In the genomic region with DNA sequence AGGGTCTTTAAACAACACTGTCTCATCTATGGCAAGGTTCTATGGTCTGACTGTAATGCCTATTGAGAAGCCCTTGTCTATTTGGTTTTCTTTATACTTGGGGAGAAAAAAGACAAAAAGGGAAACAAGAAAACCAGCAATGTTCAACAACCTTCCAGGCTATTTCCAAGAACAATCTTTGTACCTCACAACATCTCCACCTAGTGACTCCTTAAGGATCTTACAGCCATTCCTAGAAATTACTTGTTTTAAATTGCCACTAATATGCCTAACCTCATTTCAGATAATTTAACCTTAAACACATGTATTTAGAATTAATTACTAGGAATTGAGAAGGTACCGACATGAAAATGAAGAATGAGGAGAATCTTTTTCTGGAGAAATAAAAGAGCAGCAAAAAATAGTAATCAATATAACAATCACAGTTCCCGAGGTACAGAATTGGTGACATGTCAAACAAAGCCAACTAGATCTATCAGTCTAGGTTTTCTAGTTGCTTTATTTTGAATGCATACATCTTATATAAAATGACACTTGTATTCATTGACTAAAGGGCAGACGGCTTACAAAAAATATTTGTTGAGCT, we compare ENCODE assay signal across 9 cellular contexts. TPM values are rescaled to one million over a fixed set of nuclear protein-coding genes. Genes with fewer than 3 reads are reported as not detected.
A peak's percentile ranks its signal among the peaks of the same experiment; 100 is the strongest.
DNase-seq lines count a peak whose midpoint lies in the region; ATAC-seq and TF ChIP-seq lines count a peak whose summit lies in the region.
"Had no signal": no experiment of that assay in that cellular context is flagged by ENCODE, and none has a peak within 500 bp of the region (broad histone marks: within the 10 kb centered on the region; RNA-seq: fewer than 3 reads in every experiment).

No MANE protein-coding gene starts in this region.

- no peaks in the 10 kb centered on the region for H3K9me2 ChIP-seq in HCT116 (ENCODE audit: insufficient read depth)

- CTCF ChIA-PET in HCT116 (lab: Charles Lee): interaction anchor here (0.8 to 2.6 kb wide), 8 partner anchors 12 to 220 kb away, joined by 3 to 33 read pairs (median 5); no protein-coding TSS in a partner anchor

- in situ Hi-C loops in ACHN (cut with HindIII; ENCODE audit: low pct_ligation_motif_present, low pct_unique_long_range_greater_than_20kb, low sequenced_read_pairs): no loop called here

- H3K4me3 ChIP-seq in HCT116 (replicated peaks in 1 of 2; ENCODE audit: low read depth in 1 of 2, low read length in 2 of 2): no peak overlapping the region

- no peaks in the 10 kb centered on the region for H3K27me3 ChIP-seq in HCT116 (ENCODE audit: insufficient read depth, low read length)

- peaks cover 26% of the 10 kb centered on the region for H3K27me3 Mint-ChIP-seq in stimulated activated memory B cell treated with anti-CD40 and anti-IgM and Interleukin-4, amounts not matched to agents 10 μg/mL and 1 μg/mL and 100 μg/mL, for 72 hours

- H3K4me1 ChIP-seq in HCT116 (ENCODE audit: control insufficient read depth in 1 of 2, insufficient read depth in 2 of 2, low read length in 2 of 2): no peaks in the 10 kb centered on the region

- no peaks in the 10 kb centered on the region for H3K36me3 ChIP-seq in HCT116 (ENCODE audit: control insufficient read depth in 1 of 2, insufficient read depth in 2 of 2, low read length in 2 of 2)

- H3K9me3 Mint-ChIP-seq in stimulated activated memory B cell treated with anti-CD40 and anti-IgM and Interleukin-4, amounts not matched to agents 10 μg/mL and 1 μg/mL and 100 μg/mL, for 72 hours: peaks cover 3% of the 10 kb centered on the region

- H3K79me2 ChIP-seq in HCT116 (ENCODE audit: insufficient read depth, low read length): no peaks in the 10 kb centered on the region

- no peaks in the 10 kb centered on the region for H3K9me3 ChIP-seq in HCT116 (ENCODE audit: control insufficient read depth in 1 of 2, insufficient read depth in 1 of 2, low read depth in 1 of 2, low read length in 2 of 2)

- peak; percentile 59 to 89 (median 65) for TF ChIP-seq CTCF in HCT116 (IDR thresholded peaks at IDR 0.05 in 2 of 3, conservative IDR thresholded peaks at IDR 0.05 in 1 of 3; ENCODE audit: borderline replicate concordance in 1 of 3, insufficient read depth in 1 of 3, low read depth in 2 of 3, low read length in 2 of 3)

- ATAC-seq in HCT116: peak; percentile 74
- no peak for ATAC-seq in HG02884 (IDR thresholded peaks at IDR 0.05; ENCODE audit: unreplicated experiment)
- ATAC-seq in stimulated activated memory B cell treated with anti-CD40 and anti-IgM and Interleukin-4, amounts not matched to agents 10 μg/mL and 1 μg/mL and 100 μg/mL, for 72 hours: no peak
- ATAC-seq in stimulated activated naive CD8-positive, alpha-beta T cell treated with anti-CD3 and anti-CD28 coated beads, Interleukin-15, Interleukin-2, amounts not matched to agents 100 U/mL and 50 U/mL, for 24 hours: no peak

- RAD21 ChIA-PET in HCT116 (lab: Charles Lee; ENCODE audit: low non-redundant PET in 1 of 2, low total read pairs in 2 of 2, uncharacterized antibody in 2 of 2, unreplicated experiment in 2 of 2): interaction anchor here in 1 of 2 experiments (0.9 to 1.1 kb wide), 2 partner anchors 36 to 93 kb away, joined by 3 read pairs; a partner anchor contains a TSS

- intact Hi-C loops in HCT116 (cut with micrococcal nuclease): loop anchor here (2.0 kb wide), 5 partner anchors 93 to 229 kb away; a partner anchor contains a TSS

- H2AFZ ChIP-seq in HCT116 (ENCODE audit: low read depth, low read length, poor library complexity, severe bottlenecking): no peak overlapping the region

- H3K9ac ChIP-seq in HCT116 (ENCODE audit: low read length): no peak overlapping the region

- peak; percentile 83 for TF ChIP-seq RAD21 in HCT116 (IDR thresholded peaks at IDR 0.05; ENCODE audit: low read depth)

- BruUV-seq in HCT116 (replicated peaks; lab: Mats Ljungman, UMichigan): no TSS peak

- peak; percentile 42 for DNase-seq in ACHN
- DNase-seq in HCT116 (ENCODE audit: low read depth, low spot score): peak; percentile 35
- peak; percentile 5 for DNase-seq in amniotic stem cell (lab: John Stamatoyannopoulos, UW)
- peak; percentile 60 for DNase-seq in iris pigment epithelial cell (ENCODE audit: low read depth)
- DNase-seq in MV-4-11 (lab: John Stamatoyannopoulos, UW): no peak
- no peak for DNase-seq in stimulated activated naive CD8-positive, alpha-beta T cell treated with anti-CD3 and anti-CD28 coated beads, Interleukin-15, Interleukin-2, amounts not matched to agents 100 U/mL and 50 U/mL, for 24 hours

- no peak overlapping the region for H3K27ac ChIP-seq in HCT116 (ENCODE audit: low read depth, low read length)

- no peak overlapping the region for H3K4me2 ChIP-seq in HCT116 (ENCODE audit: low read length)

- H3K27ac Mint-ChIP-seq in stimulated activated memory B cell treated with anti-CD40 and anti-IgM and Interleukin-4, amounts not matched to agents 10 μg/mL and 1 μg/mL and 100 μg/mL, for 72 hours: no peak overlapping the region

- H3K36me3 Mint-ChIP-seq in stimulated activated memory B cell treated with anti-CD40 and anti-IgM and Interleukin-4, amounts not matched to agents 10 μg/mL and 1 μg/mL and 100 μg/mL, for 72 hours: no peaks in the 10 kb centered on the region

- POLR2A ChIA-PET in HCT116 (lab: Charles Lee): no interaction called here

- H3K4me3 Mint-ChIP-seq in stimulated activated memory B cell treated with anti-CD40 and anti-IgM and Interleukin-4, amounts not matched to agents 10 μg/mL and 1 μg/mL and 100 μg/mL, for 72 hours: no peak overlapping the region

- no peak for TF ChIP-seq POLR2A in HCT116 (IDR thresholded peaks at IDR 0.05; ENCODE audit: borderline replicate concordance, extremely low read depth, insufficient read depth, insufficient read length)

- no peaks in the 10 kb centered on the region for H3K4me1 Mint-ChIP-seq in stimulated activated memory B cell treated with anti-CD40 and anti-IgM and Interleukin-4, amounts not matched to agents 10 μg/mL and 1 μg/mL and 100 μg/mL, for 72 hours

- no peaks in the 10 kb centered on the region for H4K20me1 ChIP-seq in HCT116 (ENCODE audit: insufficient read depth)

TF ChIP-seq in HCT116, 20 proteins besides CTCF, POLR2A, EP300 and RAD21:
- no peak for TF ChIP-seq ELF1 (IDR thresholded peaks at IDR 0.05; ENCODE audit: borderline replicate concordance, low read depth)
- TF ChIP-seq EGR1 (IDR thresholded peaks at IDR 0.05; ENCODE audit: low read depth): no peak
- TF ChIP-seq, protein P1, sequence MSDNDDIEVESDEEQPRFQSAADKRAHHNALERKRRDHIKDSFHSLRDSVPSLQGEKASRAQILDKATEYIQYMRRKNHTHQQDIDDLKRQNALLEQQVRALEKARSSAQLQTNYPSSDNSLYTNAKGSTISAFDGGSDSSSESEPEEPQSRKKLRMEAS (IDR thresholded peaks at IDR 0.05): no peak
- TF ChIP-seq EZH2phosphoT487 (IDR thresholded peaks at IDR 0.05; ENCODE audit: borderline replicate concordance): no peak
- TF ChIP-seq SRF (IDR thresholded peaks at IDR 0.05; ENCODE audit: low read depth): no peak
- TF ChIP-seq SIN3A (IDR thresholded peaks at IDR 0.05; ENCODE audit: low read depth): no peak
- TF ChIP-seq YY1 (IDR thresholded peaks at IDR 0.05; ENCODE audit: extremely low read depth, insufficient replicate concordance, low read depth, low read length): no peak
- TF ChIP-seq EZH2 (IDR thresholded peaks at IDR 0.05): no peak
- no peak for TF ChIP-seq TCF7L2 (IDR thresholded peaks at IDR 0.05; ENCODE audit: borderline replicate concordance, extremely low read depth, insufficient read depth, insufficient read length)
- no peak for TF ChIP-seq SP1 (IDR thresholded peaks at IDR 0.05; ENCODE audit: low read depth)

RNA-seq across cellular contexts. Expression of a gene that starts 1.6 kb away (rescaled TPM):
- 0.39 TPM for total RNA-seq in HCT116 (2021; ENCODE audit: unreplicated experiment)
- 0.06 and 0.13 TPM in 2 replicates for polyA plus RNA-seq in HCT116 (2012)
- total RNA-seq: pulmonary artery endothelial cell had no signal

RNA-seq across cellular contexts. Expression of a gene that starts 35.7 kb away (rescaled TPM):
- 3.8 TPM for total RNA-seq in HCT116 (2021; ENCODE audit: unreplicated experiment)
- 2.5 and 3.1 TPM in 2 replicates for polyA plus RNA-seq in HCT116 (2012)
- total RNA-seq: pulmonary artery endothelial cell had no signal

Comparison
In these comparisons a context has a peak if more than half of its experiments do, and no peak if none do; other contexts are left out.
1. DNase-seq: peak in ACHN (single experiment), HCT116 (single experiment), amniotic stem cell (single experiment) and iris pigment epithelial cell (single experiment); none in MV-4-11 (single experiment) and stimulated activated naive CD8-positive, alpha-beta T cell treated with anti-CD3 and anti-CD28 coated beads, Interleukin-15, Interleukin-2, amounts not matched to agents 100 U/mL and 50 U/mL, for 24 hours (single experiment).